8 cellular contexts compared by ENCODE assay signal in genomic region chr9:128946544-128946943, GRCh38. TPM values are rescaled to one million over a fixed set of nuclear protein-coding genes. Genes with fewer than 3 reads are reported as not detected.
DNase-seq lines count a peak whose midpoint lies in the region; ATAC-seq and TF ChIP-seq lines count a peak whose summit lies in the region.

No MANE protein-coding gene starts in this region.

- peak overlapping the region; percentile 98 for H3K4me3 ChIP-seq in GM23248
- H3K4me3 ChIP-seq in fibroblast of villous mesenchyme (ENCODE audit: low read depth, low read length) = peak overlapping the region; percentile 97
- H3K4me3 ChIP-seq in gastrocnemius medialis = peak overlapping the region; percentile 67 to 98 (median 94)

- intact Hi-C loops in gastrocnemius medialis (cut with DNase I; ENCODE audit: low total_unique reads) = loop anchor here (2.0 to 5.0 kb wide), 2 partner anchors 64 to 91 kb away; partner anchors contain the start of genes LRRC8A and MIGA2

- no peaks in the 10 kb centered on the region; the same call in 1 of the 2 replicates for H3F3A ChIP-seq in GM23248 (ENCODE audit: insufficient read depth)

- H3K9ac ChIP-seq in GM23248 = peak overlapping the region; percentile 93

- in situ Hi-C loops in GM23248 (cut with MboI) (no loop called here), gastrocnemius medialis (cut with MboI; ENCODE audit: low sequenced_read_pairs in 4 of 4) (no loop called here)

- no peaks in the 10 kb centered on the region for H4K20me1 ChIP-seq in GM23248 (ENCODE audit: insufficient read depth)

- no peak for TF ChIP-seq CTCF in VCaP (conservative IDR thresholded peaks at IDR 0.05)
- TF ChIP-seq CTCF in fibroblast of villous mesenchyme (IDR thresholded peaks at IDR 0.05; ENCODE audit: insufficient read depth, low read depth, low read length) = no peak
- no peak for TF ChIP-seq CTCF in gastrocnemius medialis (IDR thresholded peaks at IDR 0.05 in 4 of 5, conservative IDR thresholded peaks at IDR 0.05 in 1 of 5)

- DNase-seq in GM23248 (no peak), fibroblast of villous mesenchyme (ENCODE audit: low read depth) (no peak), gastrocnemius medialis (no peak), islet precursor cell (no peak)

- H3K4me1 ChIP-seq in GM23248 (ENCODE audit: insufficient read depth) = 0 out of 2 replicates have a peak, but pooled peaks cover 6% of the 10 kb centered on the region
- peaks cover 18 to 20% of the 10 kb centered on the region in 2 donors for H3K4me1 ChIP-seq in gastrocnemius medialis

- peak overlapping the region; percentile 100 for H3K4me2 ChIP-seq in GM23248 (ENCODE audit: unreplicated experiment)

- ATAC-seq in gastrocnemius medialis = no peak
- ATAC-seq in GM18870 (IDR thresholded peaks at IDR 0.05; ENCODE audit: unreplicated experiment) = no peak
- no peak for ATAC-seq in HG02763 (IDR thresholded peaks at IDR 0.05; ENCODE audit: unreplicated experiment)
- ATAC-seq in HG03571 (IDR thresholded peaks at IDR 0.05; ENCODE audit: unreplicated experiment) = no peak

- H2AFZ ChIP-seq in GM23248 = peak overlapping the region; percentile 90

- 69 to 82% methylated on average over 9 of the region's 9 CpGs for WGBS in GM23248 (ENCODE audit: low coverage in 1 of 2, low lambda C conversion rate in 2 of 2, missing lambda C conversion rate in 2 of 2), 2 experiments

- H3K36me3 ChIP-seq in GM23248 (ENCODE audit: low read depth) (no peaks in the 10 kb centered on the region), gastrocnemius medialis (peaks cover 0 to 23% of the 10 kb centered on the region in 2 donors)

- no peak for TF ChIP-seq POLR2A in gastrocnemius medialis (IDR thresholded peaks at IDR 0.05)

- H3K9me2 ChIP-seq in GM23248 (ENCODE audit: insufficient read depth) = no peaks in the 10 kb centered on the region

- H3K9me3 ChIP-seq in GM23248 (ENCODE audit: low read depth) = no peaks in the 10 kb centered on the region
- no peaks in the 10 kb centered on the region for H3K9me3 ChIP-seq in gastrocnemius medialis

- H3K27me3 ChIP-seq in GM23248 (replicated peaks; ENCODE audit: insufficient read depth) (no peaks in the 10 kb centered on the region), gastrocnemius medialis (no peaks in the 10 kb centered on the region)

- H3K27ac ChIP-seq in GM23248 (peak overlapping the region; percentile 94), VCaP (peak overlapping the region; percentile 92), gastrocnemius medialis (peak overlapping the region; percentile 88 to 100 (median 97))

- H3K79me2 ChIP-seq in GM23248 (ENCODE audit: insufficient read depth) = peaks cover 51% of the 10 kb centered on the region

RNA-seq across cellular contexts. Expression of gene DOLK, which starts 0.9 kb away (rescaled TPM):
- 31.1 and 36.1 TPM in 2 replicates for total RNA-seq in GM23248 (2014; rRNA removed; shearing (Covaris generic))
- polyA plus RNA-seq in GM23248 (2016; fragmentation: Nextera tagmentation; extraction: Ambion mirVana) = 29.6 and 31.7 TPM in 2 replicates
- 24.8 and 31.5 TPM in 2 replicates for total RNA-seq in fibroblast of villous mesenchyme
- total RNA-seq in gastrocnemius medialis = 10 to 100 TPM in 1 of 4 donors, 1 to 10 TPM in 3; 6.5 to 11.8 (median 6.6) TPM

RNA-seq across cellular contexts. Expression of gene NUP188, which starts 1.0 kb away (rescaled TPM):
- total RNA-seq in GM23248 (2014; rRNA removed; shearing (Covaris generic)) = 45.9 and 57.0 TPM in 2 replicates
- 24.9 and 25.7 TPM in 2 replicates for polyA plus RNA-seq in GM23248 (2016; fragmentation: Nextera tagmentation; extraction: Ambion mirVana)
- total RNA-seq in fibroblast of villous mesenchyme = 48.0 and 59.2 TPM in 2 replicates
- 10 to 100 TPM; 24.7 to 59.7 (median 30.3) TPM for total RNA-seq in gastrocnemius medialis

RNA-seq across cellular contexts. Expression of gene PHYHD1, which starts 25.8 kb away (rescaled TPM):
- total RNA-seq in GM23248 (2014; rRNA removed; shearing (Covaris generic)) = 4.4 and 4.7 TPM in 2 replicates
- 7.4 and 8.6 TPM in 2 replicates for polyA plus RNA-seq in GM23248 (2016; fragmentation: Nextera tagmentation; extraction: Ambion mirVana)
- 9.9 and 11.9 TPM in 2 replicates for total RNA-seq in fibroblast of villous mesenchyme
- total RNA-seq in gastrocnemius medialis = 10 to 100 TPM in 3 of 4 donors, 1 to 10 TPM in 1; 9.5 to 39.3 (median 30.3) TPM
